16 cellular contexts compared by ENCODE assay signal in genomic region chr13:98307744-98308524, GRCh38.
DNase-seq lines count a peak whose midpoint lies in the region; ATAC-seq and TF ChIP-seq lines count a peak whose summit lies in the region.
"Had no signal": no experiment of that assay in that cellular context is flagged by ENCODE, and none has a peak within 500 bp of the region (broad histone marks: within the 10 kb centered on the region; RNA-seq: fewer than 3 reads in every experiment).

No MANE protein-coding gene starts in this region.

- intact Hi-C loops in left lung (cut with DNase I), result no loop called here

- no peak for TF ChIP-seq POLR2A in erythroblast (IDR thresholded peaks at IDR 0.05; ENCODE audit: low read length)

- H3F3A ChIP-seq in smooth muscle cell (ENCODE audit: low read depth), result peaks cover 13% of the 10 kb centered on the region

- TF ChIP-seq CTCF in left lung (IDR thresholded peaks at IDR 0.05) (no peak), smooth muscle cell (IDR thresholded peaks at IDR 0.05; ENCODE audit: borderline replicate concordance, insufficient read depth, poor library complexity, severe bottlenecking) (no peak)

- H2AFZ ChIP-seq in smooth muscle cell (ENCODE audit: low read depth), result no peak overlapping the region

- H3K27ac ChIP-seq in HUES48 (ENCODE audit: low read depth, low read length), result peak overlapping the region; percentile 28
- H3K27ac ChIP-seq in duodenal mucosa (ENCODE audit: low read depth, low read length), result peak overlapping the region; percentile 58
- H3K27ac ChIP-seq in left lung, result peak overlapping the region; percentile 26 to 58
- H3K27ac ChIP-seq in smooth muscle cell (ENCODE audit: low read depth), result peak overlapping the region; percentile 86
- H3K27ac ChIP-seq: coronary artery, SJCRH30 had no signal

- H3K9ac ChIP-seq in HUES48 (ENCODE audit: low read depth, low read length), result no peak overlapping the region
- peak overlapping the region; percentile 3 to 25 for H3K9ac ChIP-seq in duodenal mucosa (ENCODE audit: low read depth in 1 of 2, low read length in 2 of 2)
- peak overlapping the region; percentile 39 for H3K9ac ChIP-seq in smooth muscle cell (ENCODE audit: low read depth)

- WGBS in smooth muscle cell (ENCODE audit: low lambda C conversion rate), result 48% methylated on average over 21 of the region's 21 CpGs

- H3K9me3 ChIP-seq in HUES48 (ENCODE audit: control insufficient read depth, insufficient read depth, low read length) (no peaks in the 10 kb centered on the region), duodenal mucosa (ENCODE audit: control insufficient read depth in 1 of 2, low read length in 2 of 2) (no peaks in the 10 kb centered on the region), left lung (no peaks in the 10 kb centered on the region), smooth muscle cell (replicated peaks; ENCODE audit: low read depth) (no peaks in the 10 kb centered on the region)
- H3K9me3 ChIP-seq: SJCRH30 had no signal

- DNase-seq in left lung (no peak), smooth muscle cell (lab: John Stamatoyannopoulos, UW; ENCODE audit: unreplicated experiment) (no peak), GF-D8 (lab: John Stamatoyannopoulos, UW) (no peak), CD1c-positive myeloid dendritic cell (ENCODE audit: extremely low spot score) (no peak), erythroblast (lab: John Stamatoyannopoulos, UW) (no peak)
- DNase-seq: activated CD4-positive, alpha-beta T cell treated with anti-CD3 and anti-CD28 coated beads for 1 hour; activated effector memory CD4-positive, alpha-beta T cell treated with Interleukin-2 at 50 U/mL for 16 hours; CD8-positive, alpha-beta memory T cell; SJCRH30; stimulated activated CD4-positive, alpha-beta T cell treated with anti-CD3 and anti-CD28 coated beads, Interleukin-4, amount 100 ng/mL, for 24 hours; substantia nigra had no signal

- H3K4me3 ChIP-seq in HUES48 (ENCODE audit: low read depth, low read length), result no peak overlapping the region
- H3K4me3 ChIP-seq in duodenal mucosa (ENCODE audit: low read depth in 1 of 2, low read length in 2 of 2), result peak overlapping the region in 1 of 2 donors; percentile 9
- no peak overlapping the region for H3K4me3 ChIP-seq in left lung
- peak overlapping the region; percentile 8 for H3K4me3 ChIP-seq in smooth muscle cell
- H3K4me3 ChIP-seq: coronary artery, SJCRH30 had no signal

- H3K79me2 ChIP-seq in smooth muscle cell (ENCODE audit: low read depth), result peaks cover 53% of the 10 kb centered on the region

- ATAC-seq in left lung, result peak; percentile 61
- no peak for ATAC-seq in GM21515 (IDR thresholded peaks at IDR 0.05; ENCODE audit: unreplicated experiment)
- ATAC-seq: natural killer cell treated with Interleukin-12 subunit alpha and Interleukin-12 subunit beta and Interleukin-15 and Interleukin-18, amount 100 ng/mL, for 72 hours had no signal

- H3K36me3 ChIP-seq in HUES48 (ENCODE audit: control insufficient read depth, insufficient read depth, low read length) (no peaks in the 10 kb centered on the region), duodenal mucosa (ENCODE audit: control insufficient read depth in 1 of 2, insufficient read depth in 2 of 2, low read length in 2 of 2) (no peaks in the 10 kb centered on the region), left lung (no peaks in the 10 kb centered on the region), smooth muscle cell (ENCODE audit: low read depth) (no peaks in the 10 kb centered on the region)
- H3K36me3 ChIP-seq: SJCRH30 had no signal

- H3K4me1 ChIP-seq in HUES48 (ENCODE audit: control insufficient read depth, insufficient read depth, low read length), result peaks cover 7% of the 10 kb centered on the region; the same call in 1 of the 2 replicates
- peaks cover 20 to 26% of the 10 kb centered on the region in 2 donors for H3K4me1 ChIP-seq in duodenal mucosa (ENCODE audit: control insufficient read depth in 1 of 2, insufficient read depth in 2 of 2, low read length in 2 of 2)
- H3K4me1 ChIP-seq in left lung, result peaks cover 0 to 22% of the 10 kb centered on the region in 2 donors
- peaks cover 11% of the 10 kb centered on the region for H3K4me1 ChIP-seq in smooth muscle cell (ENCODE audit: low read depth)

- H3K4me2 ChIP-seq in smooth muscle cell, result peak overlapping the region; percentile 45

- H4K20me1 ChIP-seq in smooth muscle cell (ENCODE audit: low read depth), result no peaks in the 10 kb centered on the region

- H3K27me3 ChIP-seq in HUES48 (ENCODE audit: control insufficient read depth, insufficient read depth, low read length), result no peaks in the 10 kb centered on the region
- H3K27me3 ChIP-seq in duodenal mucosa (ENCODE audit: control insufficient read depth in 1 of 2, insufficient read depth in 2 of 2, low read length in 2 of 2), result no peaks in the 10 kb centered on the region
- H3K27me3 ChIP-seq in left lung, result no peaks in the 10 kb centered on the region
- H3K27me3 ChIP-seq in smooth muscle cell (ENCODE audit: low read depth), result no peaks in the 10 kb centered on the region
- H3K27me3 ChIP-seq: SJCRH30 had no signal

Comparison
In these comparisons a context has a peak if more than half of its experiments do, and no peak if none do; other contexts are left out.
1. H3K27ac ChIP-seq: peak in every context shown above with its lines; median percentile 86 in smooth muscle cell; 58 in duodenal mucosa; 42 in left lung; 28 in HUES48.